ENCODE assay signal across 12 cellular contexts in the genomic region with DNA sequence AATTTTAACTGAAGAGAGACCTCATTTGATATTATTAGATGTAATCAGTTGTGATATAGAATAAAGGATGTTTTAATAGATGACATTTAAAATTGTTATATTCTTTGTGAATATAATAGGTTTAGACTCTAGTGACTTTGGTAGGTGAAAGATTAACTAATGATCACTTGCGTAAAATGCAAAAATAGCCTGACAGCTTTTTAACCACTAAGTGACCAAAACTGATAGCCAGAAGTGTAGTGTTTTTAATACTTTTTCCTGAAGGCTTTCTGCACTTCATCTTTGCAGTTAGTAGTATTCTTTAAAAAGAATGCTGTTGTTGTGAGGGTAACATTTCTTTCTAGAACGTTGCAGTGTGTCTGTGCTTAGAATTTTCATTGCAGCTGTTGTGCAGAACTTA. TPM values are rescaled to one million over a fixed set of nuclear protein-coding genes. Genes with fewer than 3 reads are reported as not detected.
DNase-seq lines count a peak whose midpoint lies in the region; ATAC-seq and TF ChIP-seq lines count a peak whose summit lies in the region.
"Had no signal": no experiment of that assay in that cellular context is flagged by ENCODE, and none has a peak within 500 bp of the region (broad histone marks: within the 10 kb centered on the region; RNA-seq: fewer than 3 reads in every experiment).

No MANE protein-coding gene starts in this region.

- peaks cover 18 to 32% of the 10 kb centered on the region in 2 donors for H3K36me3 Mint-ChIP-seq in CD4-positive, alpha-beta memory T cell
- H3K36me3 Mint-ChIP-seq in central memory CD8-positive, alpha-beta T cell (ENCODE audit: insufficient read depth): peaks cover 25% of the 10 kb centered on the region
- peaks cover 0 to 37% (median 11%) of the 10 kb centered on the region in 3 donors for H3K36me3 Mint-ChIP-seq in naive thymus-derived CD8-positive, alpha-beta T cell
- H3K36me3 Mint-ChIP-seq in activated CD4-positive, alpha-beta memory T cell treated with anti-CD3 and anti-CD28 coated beads for 36 hours: peaks cover 26% of the 10 kb centered on the region

- no peaks in the 10 kb centered on the region for H3K27me3 ChIP-seq in CD4-positive, alpha-beta memory T cell (ENCODE audit: insufficient read depth, low read length)
- H3K27me3 ChIP-seq in IMR-90 (ENCODE audit: control insufficient read depth, insufficient read depth, low read length) (no peaks in the 10 kb centered on the region), esophagus squamous epithelium (no peaks in the 10 kb centered on the region)
- H3K27me3 ChIP-seq: sigmoid colon had no signal

- H3K9me1 ChIP-seq in IMR-90 (ENCODE audit: insufficient read depth, low read length): no peaks in the 10 kb centered on the region; the same call in 1 of the 2 replicates

- H3K4me3 ChIP-seq in CD4-positive, alpha-beta memory T cell (ENCODE audit: low read length in 2 of 2): no peak overlapping the region
- H3K4me3 ChIP-seq in IMR-90 (ENCODE audit: insufficient read depth, low read depth, low read length): no peak overlapping the region
- no peak overlapping the region for H3K4me3 ChIP-seq in esophagus squamous epithelium
- H3K4me3 ChIP-seq: sigmoid colon had no signal

- ATAC-seq in IMR-90 (ENCODE audit: low read depth): no peak
- no peak for ATAC-seq in central memory CD8-positive, alpha-beta T cell (replicated peaks; ENCODE audit: extremely low read depth, poor library complexity, severe bottlenecking)
- no peak for ATAC-seq in naive thymus-derived CD8-positive, alpha-beta T cell

- H3K9me3 Mint-ChIP-seq in CD4-positive, alpha-beta memory T cell: peaks cover 0 to 5% (median 0%) of the 10 kb centered on the region in 8 donors
- H3K9me3 Mint-ChIP-seq in central memory CD8-positive, alpha-beta T cell: no peaks in the 10 kb centered on the region
- H3K9me3 Mint-ChIP-seq in naive thymus-derived CD8-positive, alpha-beta T cell: no peaks in the 10 kb centered on the region
- no peaks in the 10 kb centered on the region for H3K9me3 Mint-ChIP-seq in activated CD4-positive, alpha-beta memory T cell treated with anti-CD3 and anti-CD28 coated beads for 36 hours

- H3K36me3 ChIP-seq in CD4-positive, alpha-beta memory T cell (ENCODE audit: insufficient read depth, low read length): no peaks in the 10 kb centered on the region
- H3K36me3 ChIP-seq in IMR-90 (ENCODE audit: control insufficient read depth, insufficient read depth, low read length): peaks cover 14% of the 10 kb centered on the region
- H3K36me3 ChIP-seq in esophagus squamous epithelium: peaks cover 0 to 45% (median 0%) of the 10 kb centered on the region in 3 donors

- H3K27ac Mint-ChIP-seq in CD4-positive, alpha-beta memory T cell: peak overlapping the region in 3 of 7 donors; percentile 31 to 98 (median 33)
- no peak overlapping the region for H3K27ac Mint-ChIP-seq in central memory CD8-positive, alpha-beta T cell (ENCODE audit: low read depth)
- H3K27ac Mint-ChIP-seq in naive thymus-derived CD8-positive, alpha-beta T cell: peak overlapping the region in 2 of 10 donors; percentile 25 to 42
- no peak overlapping the region for H3K27ac Mint-ChIP-seq in activated CD4-positive, alpha-beta memory T cell treated with anti-CD3 and anti-CD28 coated beads for 36 hours

- peak overlapping the region; percentile 36; the same call in 1 of the 2 replicates for H3K23ac ChIP-seq in IMR-90 (ENCODE audit: low read depth, low read length)

- POLR2A ChIA-PET in CD4-positive, alpha-beta memory T cell (lab: Charles Lee; ENCODE audit: partially characterized antibody): interaction anchor here (1.5 kb wide), 1 partner anchor 48 kb away, joined by 3 read pairs; no protein-coding TSS in a partner anchor
- POLR2A ChIA-PET in IMR-90 (lab: Charles Lee; ENCODE audit: unreplicated experiment): interaction anchor here (1.0 kb wide), 1 partner anchor 12 kb away, joined by 4 read pairs; no protein-coding TSS in a partner anchor
- POLR2A ChIA-PET in naive thymus-derived CD8-positive, alpha-beta T cell (lab: Charles Lee): interaction anchor here (1.1 to 1.2 kb wide), 2 partner anchors 9 to 16 kb away, joined by 3 read pairs; no protein-coding TSS in a partner anchor
- POLR2A ChIA-PET in activated CD4-positive, alpha-beta memory T cell treated with anti-CD3 and anti-CD28 coated beads for 36 hours (lab: Charles Lee): interaction anchor here (2.2 kb wide), 1 partner anchor 11 kb away, joined by 5 read pairs; no protein-coding TSS in a partner anchor

- TF ChIP-seq CTCF in IMR-90 (conservative IDR thresholded peaks at IDR 0.05; ENCODE audit: low read depth, low read length): no peak
- TF ChIP-seq CTCF in esophagus squamous epithelium (IDR thresholded peaks at IDR 0.05): no peak

- no peak overlapping the region for H2AK5ac ChIP-seq in IMR-90 (ENCODE audit: low read depth, low read length)

- peaks cover 30 to 74% (median 48%) of the 10 kb centered on the region in 4 donors for H3K4me1 Mint-ChIP-seq in CD4-positive, alpha-beta memory T cell
- H3K4me1 Mint-ChIP-seq in central memory CD8-positive, alpha-beta T cell: peaks cover 33% of the 10 kb centered on the region
- peaks cover 18 to 76% (median 54%) of the 10 kb centered on the region in 4 donors for H3K4me1 Mint-ChIP-seq in naive thymus-derived CD8-positive, alpha-beta T cell
- peaks cover 43% of the 10 kb centered on the region for H3K4me1 Mint-ChIP-seq in activated CD4-positive, alpha-beta memory T cell treated with anti-CD3 and anti-CD28 coated beads for 36 hours (ENCODE audit: low read depth)

- DNase-seq in CD4-positive, alpha-beta memory T cell: no peak
- no peak for DNase-seq in IMR-90
- no peak for DNase-seq in central memory CD8-positive, alpha-beta T cell (ENCODE audit: low spot score in 2 of 2)
- no peak for DNase-seq in naive thymus-derived CD8-positive, alpha-beta T cell
- DNase-seq in mucosa of gallbladder (ENCODE audit: low spot score): no peak
- no peak for DNase-seq in activated CD4-positive, alpha-beta memory T cell treated with anti-CD3 and anti-CD28 coated beads for 36 hours
- DNase-seq in hippocampal formation (lab: John Stamatoyannopoulos, UW): no peak
- no peak for DNase-seq in esophagus squamous epithelium (lab: John Stamatoyannopoulos, UW)
- DNase-seq: activated naive CD4-positive, alpha-beta T cell treated with anti-CD3 and anti-CD28 coated beads, Interleukin-2, amount 50 U/mL, for 16 hours; Caco-2; NCI-H446 treated with DMSO at 0.1 percent for 48 hours; sigmoid colon had no signal

- in situ Hi-C loops in IMR-90 (cut with MboI; ENCODE audit: low sequenced_read_pairs): no loop called here

- no peak overlapping the region for H3K27ac ChIP-seq in CD4-positive, alpha-beta memory T cell (ENCODE audit: low read depth, low read length)
- H3K27ac ChIP-seq in IMR-90 (ENCODE audit: insufficient read depth, low read length) (no peak overlapping the region), esophagus squamous epithelium (no peak overlapping the region)

- no peak overlapping the region for H2BK15ac ChIP-seq in IMR-90 (ENCODE audit: low read depth, low read length)

- H3K4ac ChIP-seq in IMR-90 (ENCODE audit: low read depth, low read length): no peak overlapping the region

- H3K9me3 ChIP-seq in CD4-positive, alpha-beta memory T cell (ENCODE audit: control insufficient read depth in 1 of 2, low read length in 2 of 2): no peaks in the 10 kb centered on the region
- H3K9me3 ChIP-seq in IMR-90 (ENCODE audit: control insufficient read depth, insufficient read depth, low read length) (no peaks in the 10 kb centered on the region), esophagus squamous epithelium (no peaks in the 10 kb centered on the region)
- H3K9me3 ChIP-seq: Caco-2, sigmoid colon had no signal

- H2BK5ac ChIP-seq in IMR-90 (ENCODE audit: low read depth, low read length, poor library complexity, severe bottlenecking): no peak overlapping the region

- intact Hi-C loops in CD4-positive, alpha-beta memory T cell (cut with micrococcal nuclease): loop anchor here (2.0 to 10.0 kb wide), 2 partner anchors 18 to 352 kb away; a partner anchor contains a TSS
- intact Hi-C loops in IMR-90 (cut with micrococcal nuclease): no loop called here
- intact Hi-C loops in activated CD4-positive, alpha-beta memory T cell treated with anti-CD3 and anti-CD28 coated beads for 36 hours (cut with micrococcal nuclease): no loop called here
- intact Hi-C loops in esophagus squamous epithelium (cut with DNase I): loop anchor here (10.0 kb wide), 1 partner anchor 48 kb away; a partner anchor contains a TSS

- no peak overlapping the region for H3K4me2 ChIP-seq in IMR-90 (ENCODE audit: low read depth, low read length)

- BruUV-seq in IMR-90 (replicated peaks; lab: Mats Ljungman, UMichigan): no TSS peak

- H3K27me3 Mint-ChIP-seq in CD4-positive, alpha-beta memory T cell: no peaks in the 10 kb centered on the region
- H3K27me3 Mint-ChIP-seq in central memory CD8-positive, alpha-beta T cell: no peaks in the 10 kb centered on the region
- no peaks in the 10 kb centered on the region for H3K27me3 Mint-ChIP-seq in naive thymus-derived CD8-positive, alpha-beta T cell
- no peaks in the 10 kb centered on the region for H3K27me3 Mint-ChIP-seq in activated CD4-positive, alpha-beta memory T cell treated with anti-CD3 and anti-CD28 coated beads for 36 hours

- H3K14ac ChIP-seq in IMR-90 (replicated peaks; ENCODE audit: low read depth, low read length): no peak overlapping the region

- H4K91ac ChIP-seq in IMR-90 (ENCODE audit: insufficient read depth, low read depth, low read length): no peak overlapping the region

- peak overlapping the region in 5 of 8 donors; percentile 21 to 68 (median 57) for H3K4me3 Mint-ChIP-seq in CD4-positive, alpha-beta memory T cell
- peak overlapping the region; percentile 17 for H3K4me3 Mint-ChIP-seq in central memory CD8-positive, alpha-beta T cell
- H3K4me3 Mint-ChIP-seq in naive thymus-derived CD8-positive, alpha-beta T cell: peak overlapping the region in 9 of 10 donors; percentile 6 to 66 (median 38)
- H3K4me3 Mint-ChIP-seq in activated CD4-positive, alpha-beta memory T cell treated with anti-CD3 and anti-CD28 coated beads for 36 hours: no peak overlapping the region

- dilution Hi-C loops in IMR-90 (cut with HindIII; ENCODE audit: low sequenced_read_pairs, unreplicated experiment): no loop called here

- no peak overlapping the region for H2AK9ac ChIP-seq in IMR-90 (replicated peaks; ENCODE audit: low read depth, low read length, poor library complexity)

- H4K5ac ChIP-seq in IMR-90 (ENCODE audit: low read depth, low read length): no peak overlapping the region

- no CpG with 5 or more reads among the region's 2 CpGs for WGBS in IMR-90 (ENCODE audit: extremely low coverage in 2 of 2, insufficient read length in 1 of 2), 2 experiments
- 17 to 22% methylated on average over 2 of the region's 2 CpGs for WGBS in esophagus squamous epithelium, 2 donors

- peaks cover 86% of the 10 kb centered on the region for H4K20me1 ChIP-seq in IMR-90 (ENCODE audit: insufficient read depth, low read length)

- H2BK120ac ChIP-seq in IMR-90 (ENCODE audit: low read depth, low read length): no peak overlapping the region

- TF ChIP-seq POLR2A in IMR-90 (IDR thresholded peaks at IDR 0.05; ENCODE audit: low read depth, low read length) (no peak), esophagus squamous epithelium (IDR thresholded peaks at IDR 0.05) (no peak)

- no peak overlapping the region for H3K56ac ChIP-seq in IMR-90 (ENCODE audit: extremely low read depth, insufficient read depth, low read length)

- H3K4me1 ChIP-seq in CD4-positive, alpha-beta memory T cell (ENCODE audit: insufficient read depth, low read length): peaks cover 76% of the 10 kb centered on the region
- H3K4me1 ChIP-seq in IMR-90 (ENCODE audit: control insufficient read depth, insufficient read depth, low read length) (peaks cover 8% of the 10 kb centered on the region), esophagus squamous epithelium (peaks cover 0 to 81% (median 46%) of the 10 kb centered on the region in 3 donors)

- H3K79me1 ChIP-seq in IMR-90 (ENCODE audit: low read depth in 1 of 2, low read length in 2 of 2): peaks cover 0 to 7% of the 10 kb centered on the region in 2 experiments; a peak in 2 of 4 replicates

- TF ChIP-seq RAD21 in IMR-90 (IDR thresholded peaks at IDR 0.05; ENCODE audit: low read length): no peak

- H3K9ac ChIP-seq in IMR-90 (ENCODE audit: low read depth, low read length): no peak overlapping the region

- H2AFZ ChIP-seq in IMR-90 (replicated peaks; ENCODE audit: low read length, poor library complexity): no peak overlapping the region

- H2BK20ac ChIP-seq in IMR-90 (ENCODE audit: low read depth, low read length): no peak overlapping the region

- no peak overlapping the region for H3K18ac ChIP-seq in IMR-90 (ENCODE audit: low read depth, low read length)

- H4K8ac ChIP-seq in IMR-90 (ENCODE audit: low read depth in 2 of 2, low read length in 2 of 2): no peak overlapping the region

- CTCF ChIA-PET in CD4-positive, alpha-beta memory T cell (lab: Charles Lee; ENCODE audit: partially characterized antibody): interaction anchor here (1.2 kb wide), 1 partner anchor 36 kb away, joined by 3 read pairs; no protein-coding TSS in a partner anchor
- CTCF ChIA-PET in IMR-90 (lab: Yijun Ruan, JAX): no interaction called here
- CTCF ChIA-PET in activated CD4-positive, alpha-beta memory T cell treated with anti-CD3 and anti-CD28 coated beads for 36 hours (lab: Charles Lee): interaction anchor here (1.1 kb wide), 1 partner anchor 60 kb away, joined by 3 read pairs; no protein-coding TSS in a partner anchor

RNA-seq across cellular contexts. Expression of a gene that starts 5.1 kb away (rescaled TPM):
- 100 to 1,000 TPM; 160 to 176 TPM for total RNA-seq in CD4-positive, alpha-beta memory T cell
- polyA plus RNA-seq in CD4-positive, alpha-beta memory T cell: 10 to 100 TPM; 43.3 to 97.1 TPM
- total RNA-seq in IMR-90 (2012; rRNA removed) (253 and 266 TPM in 2 replicates), mucosa of gallbladder (204 TPM), esophagus squamous epithelium (100 to 1,000 TPM in 3 of 4 donors, 10 to 100 TPM in 1; 94.1 to 151 (median 132) TPM)
- polyA plus RNA-seq in IMR-90 (2012; rRNA removed): 107 and 127 TPM in 2 replicates
- 46.8 and 91.7 TPM in 2 replicates for polyA plus RNA-seq in IMR-90 (2012; cell fraction: cytosol; rRNA removed)
- 71.0 and 99.2 TPM in 2 replicates for polyA plus RNA-seq in IMR-90 (2012; cell fraction: nucleus; rRNA removed; ENCODE audit: low replicate concordance)
- 100 to 1,000 TPM; 163 TPM for total RNA-seq in naive thymus-derived CD8-positive, alpha-beta T cell
- polyA plus RNA-seq in naive thymus-derived CD8-positive, alpha-beta T cell: 10 to 100 TPM; 42.0 to 82.5 (median 57.1) TPM
- 100 to 1,000 TPM; 261 to 264 TPM for total RNA-seq in activated CD4-positive, alpha-beta memory T cell treated with anti-CD3 and anti-CD28 coated beads for 36 hours

RNA-seq across cellular contexts. Expression of a gene that starts 48.8 kb away (rescaled TPM):
- total RNA-seq in CD4-positive, alpha-beta memory T cell: 10 to 100 TPM; 73.6 to 81.5 TPM
- polyA plus RNA-seq in CD4-positive, alpha-beta memory T cell: 10 to 100 TPM; 28.0 to 49.3 TPM
- total RNA-seq in IMR-90 (2012; rRNA removed) (31.9 and 34.8 TPM in 2 replicates), mucosa of gallbladder (31.6 TPM), esophagus squamous epithelium (10 to 100 TPM; 17.6 to 35.9 (median 32.6) TPM)
- polyA plus RNA-seq in IMR-90 (2012; rRNA removed): 28.0 and 28.1 TPM in 2 replicates
- polyA plus RNA-seq in IMR-90 (2012; cell fraction: cytosol; rRNA removed): 13.6 and 19.4 TPM in 2 replicates
- 37.8 and 53.4 TPM in 2 replicates for polyA plus RNA-seq in IMR-90 (2012; cell fraction: nucleus; rRNA removed; ENCODE audit: low replicate concordance)
- 10 to 100 TPM; 78.1 to 92.8 TPM for total RNA-seq in naive thymus-derived CD8-positive, alpha-beta T cell
- 10 to 100 TPM; 25.2 to 56.7 (median 41.9) TPM for polyA plus RNA-seq in naive thymus-derived CD8-positive, alpha-beta T cell
- total RNA-seq in activated CD4-positive, alpha-beta memory T cell treated with anti-CD3 and anti-CD28 coated beads for 36 hours: 10 to 100 TPM; 84.7 to 87.6 TPM

Comparison
In these comparisons a context has a peak if more than half of its experiments do, and no peak if none do; other contexts are left out.
1. intact Hi-C loops: an anchor here in CD4-positive, alpha-beta memory T cell (2.0 to 10.0 kb wide) and esophagus squamous epithelium (10.0 kb wide); none called in IMR-90 and activated CD4-positive, alpha-beta memory T cell treated with anti-CD3 and anti-CD28 coated beads for 36 hours.